ENCODE assay signal across 20 cellular contexts in the genomic region with DNA sequence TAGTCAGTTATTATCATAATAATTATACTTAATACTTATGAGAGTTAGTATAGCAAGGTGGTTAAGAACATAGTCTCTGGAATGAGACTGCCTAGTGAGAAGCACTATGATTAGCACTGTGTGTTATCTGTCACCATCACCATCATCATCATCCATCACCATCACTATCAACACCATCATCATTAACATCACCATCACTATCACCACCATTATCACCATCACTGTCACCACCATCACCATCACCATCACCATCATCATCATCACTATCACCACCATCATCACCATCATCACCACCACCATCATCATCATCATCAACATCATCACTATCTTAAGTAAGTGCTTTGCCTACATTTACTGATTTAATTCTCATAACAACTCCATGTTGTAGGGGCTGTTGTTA. TPM values are rescaled to one million over a fixed set of nuclear protein-coding genes. Genes with fewer than 3 reads are reported as not detected.
DNase-seq lines count a peak whose midpoint lies in the region; ATAC-seq and TF ChIP-seq lines count a peak whose summit lies in the region.
"Had no signal": no experiment of that assay in that cellular context is flagged by ENCODE, and none has a peak within 500 bp of the region (broad histone marks: within the 10 kb centered on the region; RNA-seq: fewer than 3 reads in every experiment).

No MANE protein-coding gene starts in this region.

- H3K27ac Mint-ChIP-seq in activated CD4-positive, alpha-beta T cell treated with anti-CD3 and anti-CD28 coated beads, Interleukin-2, amount 10 ng/mL, durations not matched to agents 24 days and 14 days = peak overlapping the region; percentile 2
- peak overlapping the region; percentile 33 to 96 (median 75) for H3K27ac Mint-ChIP-seq in CD4-positive, alpha-beta memory T cell
- peak overlapping the region; percentile 99 for H3K27ac Mint-ChIP-seq in T-helper 17 cell
- peak overlapping the region; percentile 20 for H3K27ac Mint-ChIP-seq in progenitor cell of endocrine pancreas

- peaks cover 84% of the 10 kb centered on the region for H3K4me1 ChIP-seq in CD4-positive, alpha-beta memory T cell (ENCODE audit: insufficient read depth, low read length)
- H3K4me1 ChIP-seq: SJSA1 had no signal

- POLR2A ChIA-PET in CD4-positive, alpha-beta memory T cell (lab: Charles Lee; ENCODE audit: partially characterized antibody) = no interaction called here

- CTCF ChIA-PET in CD4-positive, alpha-beta memory T cell (lab: Charles Lee; ENCODE audit: partially characterized antibody) = interaction anchor here (3.5 kb wide), 1 partner anchor 130 kb away, joined by 17 read pairs; no protein-coding TSS in a partner anchor

- ATAC-seq in T-helper 17 cell = no peak

- H3K4me3 ChIP-seq in CD4-positive, alpha-beta memory T cell (ENCODE audit: low read length in 2 of 2) = no peak overlapping the region
- H3K4me3 ChIP-seq: SJSA1 had no signal

- DNase-seq in activated CD4-positive, alpha-beta T cell treated with anti-CD3 and anti-CD28 coated beads, Interleukin-2, amount 10 ng/mL, durations not matched to agents 24 days and 14 days = no peak
- no peak for DNase-seq in activated CD4-positive, alpha-beta T cell treated with anti-CD3 and anti-CD28 coated beads for 4 hours
- no peak for DNase-seq in CD4-positive, alpha-beta memory T cell
- DNase-seq in T-helper 17 cell = no peak
- no peak for DNase-seq in progenitor cell of endocrine pancreas (ENCODE audit: low spot score, unreplicated experiment)
- no peak for DNase-seq in D341Med (ENCODE audit: low spot score)
- DNase-seq in NOMO-1 (lab: John Stamatoyannopoulos, UW; ENCODE audit: unreplicated experiment in 2 of 2) = no peak
- DNase-seq in NCI-H2227 treated with DMSO at 0.1 percent for 48 hours (lab: John Stamatoyannopoulos, UW) = no peak
- DNase-seq: Caco-2, DMS79 treated with DMSO at 0.1 percent for 48 hours, GF-D8, Karpas-422, NCI-H1105, NCI-H1436 treated with DMSO at 0.1 percent for 48 hours, NCI-H1930, NCI-H526 treated with DMSO at 0.1 percent for 48 hours, Right ventricle myocardium superior, RPMI8226 had no signal

- no peaks in the 10 kb centered on the region for H3K27me3 Mint-ChIP-seq in activated CD4-positive, alpha-beta T cell treated with anti-CD3 and anti-CD28 coated beads, Interleukin-2, amount 10 ng/mL, durations not matched to agents 24 days and 14 days
- no peaks in the 10 kb centered on the region for H3K27me3 Mint-ChIP-seq in CD4-positive, alpha-beta memory T cell
- H3K27me3 Mint-ChIP-seq in T-helper 17 cell (no peaks in the 10 kb centered on the region), progenitor cell of endocrine pancreas (no peaks in the 10 kb centered on the region)

- H3K27ac ChIP-seq in CD4-positive, alpha-beta memory T cell (ENCODE audit: low read depth, low read length) = peak overlapping the region; percentile 12
- H3K27ac ChIP-seq: HL-60, SJSA1 had no signal

- no peaks in the 10 kb centered on the region for H3K9me3 ChIP-seq in CD4-positive, alpha-beta memory T cell (ENCODE audit: control insufficient read depth in 1 of 2, low read length in 2 of 2)
- H3K9me3 ChIP-seq in T-helper 17 cell (ENCODE audit: control insufficient read depth, low read length, poor library complexity, severe bottlenecking) = no peaks in the 10 kb centered on the region
- H3K9me3 ChIP-seq: Caco-2, SJSA1 had no signal

- peaks cover 5% of the 10 kb centered on the region for H3K9me3 Mint-ChIP-seq in activated CD4-positive, alpha-beta T cell treated with anti-CD3 and anti-CD28 coated beads, Interleukin-2, amount 10 ng/mL, durations not matched to agents 24 days and 14 days
- peaks cover 0 to 4% (median 0%) of the 10 kb centered on the region in 8 donors for H3K9me3 Mint-ChIP-seq in CD4-positive, alpha-beta memory T cell
- H3K9me3 Mint-ChIP-seq in progenitor cell of endocrine pancreas (ENCODE audit: low read depth) = peaks cover 4% of the 10 kb centered on the region

- no peak overlapping the region for H3K4me3 Mint-ChIP-seq in activated CD4-positive, alpha-beta T cell treated with anti-CD3 and anti-CD28 coated beads, Interleukin-2, amount 10 ng/mL, durations not matched to agents 24 days and 14 days
- H3K4me3 Mint-ChIP-seq in CD4-positive, alpha-beta memory T cell = peak overlapping the region in 5 of 8 donors; percentile 0 to 53 (median 12)
- H3K4me3 Mint-ChIP-seq in T-helper 17 cell (no peak overlapping the region), progenitor cell of endocrine pancreas (ENCODE audit: low read depth) (no peak overlapping the region)

- no peak for TF ChIP-seq CTCF in progenitor cell of endocrine pancreas (IDR thresholded peaks at IDR 0.05; ENCODE audit: unreplicated experiment)

- H3K27me3 ChIP-seq in CD4-positive, alpha-beta memory T cell (ENCODE audit: insufficient read depth, low read length) = no peaks in the 10 kb centered on the region
- H3K27me3 ChIP-seq: SJSA1 had no signal

- peaks cover 57% of the 10 kb centered on the region for H3K36me3 Mint-ChIP-seq in activated CD4-positive, alpha-beta T cell treated with anti-CD3 and anti-CD28 coated beads, Interleukin-2, amount 10 ng/mL, durations not matched to agents 24 days and 14 days (ENCODE audit: low read depth)
- peaks cover 36 to 55% of the 10 kb centered on the region in 2 donors for H3K36me3 Mint-ChIP-seq in CD4-positive, alpha-beta memory T cell
- H3K36me3 Mint-ChIP-seq in T-helper 17 cell (ENCODE audit: low read depth) (peaks cover 3% of the 10 kb centered on the region), progenitor cell of endocrine pancreas (ENCODE audit: insufficient read depth) (peaks cover 16% of the 10 kb centered on the region)

- intact Hi-C loops in activated CD4-positive, alpha-beta T cell treated with anti-CD3 and anti-CD28 coated beads, Interleukin-2, amount 10 ng/mL, durations not matched to agents 24 days and 14 days (cut with micrococcal nuclease) = no loop called here
- intact Hi-C loops in CD4-positive, alpha-beta memory T cell (cut with micrococcal nuclease) = no loop called here

- H3K4me1 Mint-ChIP-seq in activated CD4-positive, alpha-beta T cell treated with anti-CD3 and anti-CD28 coated beads, Interleukin-2, amount 10 ng/mL, durations not matched to agents 24 days and 14 days = peaks cover 72% of the 10 kb centered on the region
- peaks cover 63 to 95% (median 79%) of the 10 kb centered on the region in 4 donors for H3K4me1 Mint-ChIP-seq in CD4-positive, alpha-beta memory T cell
- H3K4me1 Mint-ChIP-seq in T-helper 17 cell (peaks cover 51% of the 10 kb centered on the region), progenitor cell of endocrine pancreas (ENCODE audit: low read depth) (peaks cover 7% of the 10 kb centered on the region)

- peaks cover 5% of the 10 kb centered on the region for H3K36me3 ChIP-seq in CD4-positive, alpha-beta memory T cell (ENCODE audit: insufficient read depth, low read length)
- H3K36me3 ChIP-seq: SJSA1 had no signal

RNA-seq across cellular contexts. Expression of a gene that starts 39.6 kb away (rescaled TPM):
- total RNA-seq in activated CD4-positive, alpha-beta T cell treated with anti-CD3 and anti-CD28 coated beads, Interleukin-2, amount 10 ng/mL, durations not matched to agents 24 days and 14 days = 415 and 419 TPM in 2 replicates
- total RNA-seq in CD4-positive, alpha-beta memory T cell = 100 to 1,000 TPM; 314 to 333 TPM
- polyA plus RNA-seq in CD4-positive, alpha-beta memory T cell = 100 to 1,000 TPM; 177 to 202 TPM
- 100 to 1,000 TPM; 558 to 772 TPM for total RNA-seq in T-helper 17 cell
- total RNA-seq in progenitor cell of endocrine pancreas = 258 TPM in 2 replicates

RNA-seq across cellular contexts. Expression of a gene that starts 45.6 kb away (rescaled TPM):
- 56.0 and 57.4 TPM in 2 replicates for total RNA-seq in activated CD4-positive, alpha-beta T cell treated with anti-CD3 and anti-CD28 coated beads, Interleukin-2, amount 10 ng/mL, durations not matched to agents 24 days and 14 days
- total RNA-seq in CD4-positive, alpha-beta memory T cell = 10 to 100 TPM; 35.5 to 35.8 TPM
- 10 to 100 TPM; 51.2 to 60.4 TPM for polyA plus RNA-seq in CD4-positive, alpha-beta memory T cell
- 10 to 100 TPM; 18.5 to 28.3 TPM for total RNA-seq in T-helper 17 cell
- total RNA-seq in progenitor cell of endocrine pancreas = 40.2 and 46.3 TPM in 2 replicates

Comparison
In these comparisons a context has a peak if more than half of its experiments do, and no peak if none do; other contexts are left out.
1. H3K27ac Mint-ChIP-seq: peak in every context shown above with its lines; median percentile 99 in T-helper 17 cell; 75 in CD4-positive, alpha-beta memory T cell; 20 in progenitor cell of endocrine pancreas; 2 in activated CD4-positive, alpha-beta T cell treated with anti-CD3 and anti-CD28 coated beads, Interleukin-2, amount 10 ng/mL, durations not matched to agents 24 days and 14 days.
2. H3K4me3 Mint-ChIP-seq: peak in CD4-positive, alpha-beta memory T cell (5 of 8); none in activated CD4-positive, alpha-beta T cell treated with anti-CD3 and anti-CD28 coated beads, Interleukin-2, amount 10 ng/mL, durations not matched to agents 24 days and 14 days (single experiment), T-helper 17 cell (single experiment) and progenitor cell of endocrine pancreas (single experiment).